16 cellular contexts compared by ENCODE assay signal in the genomic region with DNA sequence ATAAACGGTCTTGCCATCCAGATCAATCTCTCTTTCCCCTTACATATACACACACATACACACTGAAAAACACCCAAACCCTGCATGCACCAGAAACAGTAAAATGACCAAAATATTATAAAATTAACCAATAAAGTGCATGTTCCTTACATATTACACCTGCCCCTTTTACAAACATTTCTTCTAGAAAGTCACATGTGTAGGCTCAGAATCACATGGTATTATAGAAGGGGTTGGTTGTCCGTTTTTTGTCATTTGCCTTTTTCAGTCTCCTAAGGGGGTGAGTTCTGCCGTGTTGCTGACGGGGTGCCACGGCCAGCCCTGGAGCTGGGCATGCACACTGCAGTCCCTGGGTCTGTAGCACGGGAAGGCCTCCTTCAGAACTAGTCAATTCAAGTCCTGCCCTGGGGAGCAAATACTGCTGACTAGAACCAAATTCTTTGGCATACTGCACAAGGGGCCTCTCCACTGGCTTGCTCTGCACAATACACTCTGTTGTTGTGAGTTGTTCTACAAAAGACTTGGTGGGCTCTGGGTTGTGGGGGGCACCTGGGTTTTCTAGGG. TPM values are rescaled to one million over a fixed set of nuclear protein-coding genes. Genes with fewer than 3 reads are reported as not detected.
A peak's percentile ranks its signal among the peaks of the same experiment; 100 is the strongest.
DNase-seq lines count a peak whose midpoint lies in the region; ATAC-seq and TF ChIP-seq lines count a peak whose summit lies in the region.
"Had no signal": no experiment of that assay in that cellular context is flagged by ENCODE, and none has a peak within 500 bp of the region (broad histone marks: within the 10 kb centered on the region; RNA-seq: fewer than 3 reads in every experiment).

No MANE protein-coding gene starts in this region.

- no peak for TF ChIP-seq CTCF in endothelial cell (IDR thresholded peaks at IDR 0.05; ENCODE audit: unreplicated experiment)

- no peak for DNase-seq in activated naive CD4-positive, alpha-beta T cell treated with anti-CD3 and anti-CD28 coated beads, Interleukin-2, amount 50 U/mL, for 72 hours (ENCODE audit: low spot score in 2 of 2)
- DNase-seq in activated naive CD4-positive, alpha-beta T cell (lab: John Stamatoyannopoulos, UW): no peak
- DNase-seq in SK-N-DZ (ENCODE audit: low spot score) (peak; percentile 1), endothelial cell (ENCODE audit: low spot score) (no peak), NAMALWA (ENCODE audit: low spot score) (no peak), putamen (ENCODE audit: low spot score) (no peak)
- DNase-seq in stimulated activated effector memory CD8-positive, alpha-beta T cell treated with anti-CD3 and anti-CD28 coated beads, Interleukin-12 subunit alpha, Interleukin-12 subunit beta, amount 100 ng/mL, for 72 hours (ENCODE audit: low spot score in 2 of 2): no peak
- no peak for DNase-seq in activated CD8-positive, alpha-beta memory T cell treated with anti-CD3 and anti-CD28 coated beads, Interleukin-2, amount 50 U/mL, for 4 hours
- DNase-seq: EL, IMR-90, Karpas-422, MG63, NCI-H1092 treated with DMSO at 0.1 percent for 48 hours, NCI-H2081 treated with DMSO at 0.1 percent for 48 hours, NCI-H2227 treated with DMSO at 0.1 percent for 48 hours, NCI-H524 had no signal

- peaks cover 10 to 25% of the 10 kb centered on the region in 2 donors for H3K36me3 Mint-ChIP-seq in activated naive CD4-positive, alpha-beta T cell treated with anti-CD3 and anti-CD28 coated beads, Interleukin-2, amount 50 U/mL, for 72 hours
- peaks cover 55% of the 10 kb centered on the region for H3K36me3 Mint-ChIP-seq in endothelial cell (ENCODE audit: low read depth, unreplicated experiment)
- H3K36me3 Mint-ChIP-seq in stimulated activated effector memory CD8-positive, alpha-beta T cell treated with anti-CD3 and anti-CD28 coated beads, Interleukin-12 subunit alpha, Interleukin-12 subunit beta, amount 100 ng/mL, for 72 hours: peaks cover 76% of the 10 kb centered on the region

- peaks cover 3% of the 10 kb centered on the region for H3K27me3 Mint-ChIP-seq in endothelial cell (ENCODE audit: unreplicated experiment)

- H3K9me3 Mint-ChIP-seq in activated naive CD4-positive, alpha-beta T cell treated with anti-CD3 and anti-CD28 coated beads, Interleukin-2, amount 50 U/mL, for 72 hours: no peaks in the 10 kb centered on the region
- no peaks in the 10 kb centered on the region for H3K9me3 Mint-ChIP-seq in endothelial cell (ENCODE audit: unreplicated experiment)
- H3K9me3 Mint-ChIP-seq in stimulated activated effector memory CD8-positive, alpha-beta T cell treated with anti-CD3 and anti-CD28 coated beads, Interleukin-12 subunit alpha, Interleukin-12 subunit beta, amount 100 ng/mL, for 72 hours: no peaks in the 10 kb centered on the region

- H3K4me3 Mint-ChIP-seq in endothelial cell (ENCODE audit: unreplicated experiment): no peak overlapping the region
- no peak overlapping the region for H3K4me3 Mint-ChIP-seq in stimulated activated effector memory CD8-positive, alpha-beta T cell treated with anti-CD3 and anti-CD28 coated beads, Interleukin-12 subunit alpha, Interleukin-12 subunit beta, amount 100 ng/mL, for 72 hours

- H3K27ac Mint-ChIP-seq in activated naive CD4-positive, alpha-beta T cell treated with anti-CD3 and anti-CD28 coated beads, Interleukin-2, amount 50 U/mL, for 72 hours: peak overlapping the region; percentile 67 to 96
- peak overlapping the region; percentile 22 for H3K27ac Mint-ChIP-seq in endothelial cell (ENCODE audit: unreplicated experiment)
- peak overlapping the region; percentile 30 for H3K27ac Mint-ChIP-seq in stimulated activated effector memory CD8-positive, alpha-beta T cell treated with anti-CD3 and anti-CD28 coated beads, Interleukin-12 subunit alpha, Interleukin-12 subunit beta, amount 100 ng/mL, for 72 hours

- ATAC-seq in activated naive CD4-positive, alpha-beta T cell treated with anti-CD3 and anti-CD28 coated beads, Interleukin-2, amount 50 U/mL, for 72 hours: no peak
- no peak for ATAC-seq in stimulated activated effector memory CD8-positive, alpha-beta T cell treated with anti-CD3 and anti-CD28 coated beads, Interleukin-12 subunit alpha, Interleukin-12 subunit beta, amount 100 ng/mL, for 72 hours

- peaks cover 8% of the 10 kb centered on the region for H3K4me1 Mint-ChIP-seq in endothelial cell (ENCODE audit: unreplicated experiment)
- peaks cover 32% of the 10 kb centered on the region for H3K4me1 Mint-ChIP-seq in stimulated activated effector memory CD8-positive, alpha-beta T cell treated with anti-CD3 and anti-CD28 coated beads, Interleukin-12 subunit alpha, Interleukin-12 subunit beta, amount 100 ng/mL, for 72 hours

RNA-seq across cellular contexts. Expression of a gene that starts 8.0 kb away (rescaled TPM):
- total RNA-seq in activated naive CD4-positive, alpha-beta T cell treated with anti-CD3 and anti-CD28 coated beads, Interleukin-2, amount 50 U/mL, for 72 hours: 10 to 100 TPM; 17.3 to 47.3 TPM
- 7.0 and 10.3 TPM in 2 replicates for polyA plus RNA-seq in SK-N-DZ (2014; cell fraction: cytosol; rRNA removed)
- polyA plus RNA-seq in SK-N-DZ (2014; cell fraction: nucleus; rRNA removed): 186 and 308 TPM in 2 replicates
- total RNA-seq in endothelial cell (ENCODE audit: unreplicated experiment): 13.0 TPM

RNA-seq across cellular contexts. Expression of a gene that starts 37.8 kb away (rescaled TPM):
- 10 to 100 TPM in 1 of 2 donors, 1 to 10 TPM in 1; 8.9 to 25.3 TPM for total RNA-seq in activated naive CD4-positive, alpha-beta T cell treated with anti-CD3 and anti-CD28 coated beads, Interleukin-2, amount 50 U/mL, for 72 hours
- polyA plus RNA-seq in SK-N-DZ (2014; cell fraction: cytosol; rRNA removed): 116 and 120 TPM in 2 replicates
- polyA plus RNA-seq in SK-N-DZ (2014; cell fraction: nucleus; rRNA removed): 565 and 650 TPM in 2 replicates
- 7.6 TPM for total RNA-seq in endothelial cell (ENCODE audit: unreplicated experiment)

RNA-seq across cellular contexts. Expression of a gene that starts 41.3 kb away (rescaled TPM):
- total RNA-seq in activated naive CD4-positive, alpha-beta T cell treated with anti-CD3 and anti-CD28 coated beads, Interleukin-2, amount 50 U/mL, for 72 hours: 10 to 100 TPM; 49.8 to 67.8 TPM
- 61.7 and 67.9 TPM in 2 replicates for polyA plus RNA-seq in SK-N-DZ (2014; cell fraction: cytosol; rRNA removed)
- polyA plus RNA-seq in SK-N-DZ (2014; cell fraction: nucleus; rRNA removed): 87.2 and 119 TPM in 2 replicates
- total RNA-seq in endothelial cell (ENCODE audit: unreplicated experiment): 116 TPM

Comparison
In these comparisons a context has a peak if more than half of its experiments do, and no peak if none do; other contexts are left out.
1. H3K27ac Mint-ChIP-seq: peak in every context shown above with its lines; median percentile 82 in activated naive CD4-positive, alpha-beta T cell treated with anti-CD3 and anti-CD28 coated beads, Interleukin-2, amount 50 U/mL, for 72 hours; 30 in stimulated activated effector memory CD8-positive, alpha-beta T cell treated with anti-CD3 and anti-CD28 coated beads, Interleukin-12 subunit alpha, Interleukin-12 subunit beta, amount 100 ng/mL, for 72 hours; 22 in endothelial cell.